ENCODE assay signal across 1 cellular context in genomic region chr18:79396431-79397287, GRCh38.
TF ChIP-seq lines count a peak whose summit lies in the region.

No MANE protein-coding gene starts in this region.

TF ChIP-seq in GM23338, 12 proteins besides CTCF, POLR2A, EP300 and RAD21 (continued from another document):
- TF ChIP-seq ZNF462 (CRISPR knock-in tag; IDR thresholded peaks at IDR 0.05) (no peak), REST (IDR thresholded peaks at IDR 0.05; ENCODE audit: unreplicated experiment) (no peak), ZNF331 (CRISPR knock-in tag; IDR thresholded peaks at IDR 0.05; ENCODE audit: low read depth) (no peak), JUNB (IDR thresholded peaks at IDR 0.05; ENCODE audit: unreplicated experiment) (no peak), POLR2AphosphoS5 (IDR thresholded peaks at IDR 0.05; ENCODE audit: low read depth) (no peak), NANOG (IDR thresholded peaks at IDR 0.05; ENCODE audit: borderline replicate concordance) (no peak), CREB1 (CRISPR knock-in tag; IDR thresholded peaks at IDR 0.05; ENCODE audit: low read depth) (no peak), STAT1 (IDR thresholded peaks at IDR 0.05; ENCODE audit: unreplicated experiment) (no peak), ETS1 (IDR thresholded peaks at IDR 0.05) (no peak)
